ENCODE assay signal across 8 cellular contexts in the genomic region with DNA sequence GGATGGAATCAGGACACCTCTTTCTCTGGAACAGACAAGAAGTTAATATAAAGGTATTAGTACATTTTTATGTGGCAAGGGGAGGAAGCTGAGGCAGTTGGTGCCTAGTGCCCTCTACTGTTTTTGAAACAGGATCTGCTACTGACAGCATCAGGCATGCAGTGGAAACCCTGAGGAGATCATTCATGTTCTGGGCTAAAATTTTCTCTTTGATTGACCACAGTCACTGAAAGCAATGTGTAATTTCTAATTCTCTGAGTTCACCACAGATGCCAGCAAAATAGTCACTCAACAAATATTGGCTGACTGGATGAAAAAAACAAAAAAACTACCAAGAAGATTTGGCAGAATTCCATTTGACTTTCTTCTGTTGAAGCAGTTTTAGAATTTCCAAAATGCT.
DNase-seq lines count a peak whose midpoint lies in the region; ATAC-seq and TF ChIP-seq lines count a peak whose summit lies in the region.
"Not testable (repeated sequence)": the region's sequence is repeated elsewhere in the genome, so short reads cannot be mapped to it uniquely, and the experiment has no call there.

No MANE protein-coding gene starts in this region.

- not testable (repeated sequence) for H3K27ac Mint-ChIP-seq in nephron

- H3K27me3 ChIP-seq in heart left ventricle, result peaks cover 0 to 11% (median 0%) of the 10 kb centered on the region in 9 donors

- not testable (repeated sequence) for H3K27me3 Mint-ChIP-seq in nephron (ENCODE audit: low read depth)

- not testable (repeated sequence) for H3K9me3 ChIP-seq in heart left ventricle

- in situ Hi-C loops in ACHN (cut with HindIII; ENCODE audit: low pct_ligation_motif_present, low pct_unique_long_range_greater_than_20kb, low sequenced_read_pairs), result not testable (repeated sequence)

- not testable (repeated sequence) for H3K4me3 ChIP-seq in WI38 (ENCODE audit: low read depth, low read length); cardiac fibroblast (replicated peaks in 1 of 2; ENCODE audit: low read depth in 2 of 2, low read length in 2 of 2); heart left ventricle

- not testable (repeated sequence) for H3K36me3 ChIP-seq in heart left ventricle

- TF ChIP-seq EP300 in Ishikawa (IDR thresholded peaks at IDR 0.05; ENCODE audit: borderline replicate concordance), result not testable (repeated sequence)

- H3K9me3 Mint-ChIP-seq in nephron, result not testable (repeated sequence)

- TF ChIP-seq CTCF in WI38 (IDR thresholded peaks at IDR 0.05; ENCODE audit: low read depth, low read length) (peak; percentile 22; the same call in 1 of the 2 replicates), cardiac fibroblast (IDR thresholded peaks at IDR 0.05; ENCODE audit: low read depth, low read length) (peak; percentile 51), heart left ventricle (IDR thresholded peaks at IDR 0.05) (peak in 11 of 12 donors; percentile 8 to 56 (median 41)), nephron (IDR thresholded peaks at IDR 0.05; ENCODE audit: unreplicated experiment in 3 of 3) (peak; percentile 21 to 32 (median 30))

- not testable (repeated sequence) for TF ChIP-seq POLR2A in heart left ventricle (IDR thresholded peaks at IDR 0.05)

- peak; percentile 63 for DNase-seq in ACHN
- DNase-seq in EL, result peak; percentile 44
- DNase-seq in NCI-H69 (lab: John Stamatoyannopoulos, UW), result peak; percentile 63
- DNase-seq in cardiac fibroblast (ENCODE audit: low read depth in 2 of 2), result peak; percentile 73 to 74
- peak in 1 of 5 donors; percentile 35 for DNase-seq in heart left ventricle

- H3K4me1 Mint-ChIP-seq in nephron, result not testable (repeated sequence)

- intact Hi-C loops in heart left ventricle (cut with DNase I), result loop anchor here in 4 of 10 donors (10.0 kb wide), 4 partner anchors 76 to 266 kb away; a partner anchor contains a TSS

- TF ChIP-seq RAD21 in Ishikawa (IDR thresholded peaks at IDR 0.05; ENCODE audit: low read depth), result peak; percentile 85

- not testable (repeated sequence) for H3K4me1 ChIP-seq in heart left ventricle

- not testable (repeated sequence) for H3K36me3 Mint-ChIP-seq in nephron (ENCODE audit: low read depth)

- H3K4me3 Mint-ChIP-seq in nephron, result not testable (repeated sequence)

- not testable (repeated sequence) for H3K27ac ChIP-seq in heart left ventricle

- ATAC-seq in heart left ventricle, result peak in 3 of 4 donors; percentile 36 to 50 (median 49)
